8 cellular contexts compared by ENCODE assay signal in genomic region chr10:27354643-27355286, GRCh38.
DNase-seq lines count a peak whose midpoint lies in the region; ATAC-seq, FAIRE-seq and TF ChIP-seq lines count a peak whose summit lies in the region.
"Not testable (repeated sequence)": the region's sequence is repeated elsewhere in the genome, so short reads cannot be mapped to it uniquely, and the experiment has no call there.

No MANE protein-coding gene starts in this region.

- not testable (repeated sequence) for H3K9me1 ChIP-seq in keratinocyte (ENCODE audit: control insufficient read depth, extremely low read depth, insufficient read depth, low read length)

- peak overlapping the region; percentile 15 for H3K4me3 Mint-ChIP-seq in activated naive CD8-positive, alpha-beta T cell treated with anti-CD3 and anti-CD28 coated beads for 36 hours

- not testable (repeated sequence) for H3K79me2 ChIP-seq in keratinocyte (ENCODE audit: control insufficient read depth, insufficient read depth, low read length)

- not testable (repeated sequence) for H3K27ac ChIP-seq in keratinocyte (ENCODE audit: control insufficient read depth, insufficient read depth, low read length)
- peak overlapping the region; percentile 50 to 61 (median 57) for H3K27ac ChIP-seq in thyroid gland

- not testable (repeated sequence) for H3K4me1 ChIP-seq in keratinocyte (ENCODE audit: control insufficient read depth, extremely low read depth, insufficient read depth, low read length); thyroid gland

- FAIRE-seq in keratinocyte (lab: Jason Lieb, UNC): peak; percentile 23

- in situ Hi-C loops in KBM-7 (cut with MboI; ENCODE audit: low pct_unique_long_range_greater_than_20kb, low sequenced_read_pairs): loop anchor here (5.0 kb wide), 1 partner anchor 462 kb away; no protein-coding TSS in a partner anchor

- 33 to 34% methylated on average over 11 of the region's 11 CpGs for WGBS in thyroid gland, 2 donors

- peak overlapping the region; percentile 22 for H3K4me2 ChIP-seq in keratinocyte (ENCODE audit: control insufficient read depth, extremely low read depth, insufficient read depth, low read depth, low read length)

- not testable (repeated sequence) for H3K36me3 ChIP-seq in keratinocyte (ENCODE audit: control insufficient read depth in 2 of 2, extremely low read depth in 1 of 2, insufficient read depth in 2 of 2, low read length in 2 of 2); thyroid gland

- TF ChIP-seq CTCF in GM20000 (IDR thresholded peaks at IDR 0.05; ENCODE audit: extremely low read depth, missing control alignments); keratinocyte (optimal IDR thresholded peaks at IDR 0.05 in 1 of 3, IDR thresholded peaks at IDR 0.05 in 1 of 3, conservative IDR thresholded peaks at IDR 0.05 in 1 of 3; ENCODE audit: extremely low read depth in 1 of 3, insufficient read depth in 2 of 3, low read length in 3 of 3); thyroid gland (IDR thresholded peaks at IDR 0.05): not testable (repeated sequence)

- dilution Hi-C loops in keratinocyte (cut with MboI; ENCODE audit: extremely low pct_ligation_motif_present, low sequenced_read_pairs): not testable (repeated sequence)

- not testable (repeated sequence) for H3K27me3 ChIP-seq in keratinocyte (ENCODE audit: control insufficient read depth, extremely low read depth, insufficient read depth, low read length); thyroid gland

- H3K4me1 Mint-ChIP-seq in activated naive CD8-positive, alpha-beta T cell treated with anti-CD3 and anti-CD28 coated beads for 36 hours: not testable (repeated sequence)

- H3K9ac ChIP-seq in keratinocyte (ENCODE audit: control insufficient read depth, extremely low read depth, insufficient read depth, low read length): not testable (repeated sequence)

- not testable (repeated sequence) for TF ChIP-seq POLR2A in thyroid gland (IDR thresholded peaks at IDR 0.05)

- H3K9me3 Mint-ChIP-seq in activated naive CD8-positive, alpha-beta T cell treated with anti-CD3 and anti-CD28 coated beads for 36 hours: not testable (repeated sequence)

- not testable (repeated sequence) for H2AFZ ChIP-seq in keratinocyte (ENCODE audit: control insufficient read depth, low read length)

- intact Hi-C loops in thyroid gland (cut with DNase I): not testable (repeated sequence)

- H4K20me1 ChIP-seq in keratinocyte (ENCODE audit: control insufficient read depth, extremely low read depth, insufficient read depth, low read length): not testable (repeated sequence)

- H3K27ac Mint-ChIP-seq in activated naive CD8-positive, alpha-beta T cell treated with anti-CD3 and anti-CD28 coated beads for 36 hours: not testable (repeated sequence)

- not testable (repeated sequence) for H3K9me3 ChIP-seq in keratinocyte (ENCODE audit: control insufficient read depth, low read depth, low read length); thyroid gland

- H3K4me3 ChIP-seq in keratinocyte (ENCODE audit: control insufficient read depth in 2 of 3, extremely low read depth in 1 of 3, insufficient read depth in 2 of 3, low read depth in 1 of 3, low read length in 3 of 3); thyroid gland (replicated peaks in 1 of 3): not testable (repeated sequence)

- DNase-seq in GM20000 (ENCODE audit: low spot score): peak; percentile 65
- DNase-seq in KBM-7: peak; percentile 88
- DNase-seq in OCI-M1 (lab: John Stamatoyannopoulos, UW): peak; percentile 69
- not testable (repeated sequence) for DNase-seq in activated naive CD8-positive, alpha-beta T cell treated with anti-CD3 and anti-CD28 coated beads for 36 hours; keratinocyte (ENCODE audit: low read depth, low spot score)
- peak; percentile 69 to 80 for DNase-seq in thyroid gland

- not testable (repeated sequence) for H3K27me3 Mint-ChIP-seq in activated naive CD8-positive, alpha-beta T cell treated with anti-CD3 and anti-CD28 coated beads for 36 hours

- not testable (repeated sequence) for H3K36me3 Mint-ChIP-seq in activated naive CD8-positive, alpha-beta T cell treated with anti-CD3 and anti-CD28 coated beads for 36 hours

- ATAC-seq in GM18499 (IDR thresholded peaks at IDR 0.05; ENCODE audit: insufficient read depth, unreplicated experiment): peak; percentile 93
- peak; percentile 49 for ATAC-seq in HG02970 (IDR thresholded peaks at IDR 0.05; ENCODE audit: low FRiP score, unreplicated experiment)
